Comparison of ENCODE assay signal across 8 cellular contexts in genomic region chrX:118727686-118728339, GRCh38. TPM values are rescaled to one million over a fixed set of nuclear protein-coding genes. Genes with fewer than 3 reads are reported as not detected.
DNase-seq lines count a peak whose midpoint lies in the region; ATAC-seq and TF ChIP-seq lines count a peak whose summit lies in the region.

No MANE protein-coding gene starts in this region.

- H3K79me2 ChIP-seq in mammary epithelial cell (ENCODE audit: insufficient read depth, low read length): no peaks in the 10 kb centered on the region

- BruUV-seq in mammary epithelial cell (replicated peaks; lab: Mats Ljungman, UMichigan): no TSS peak

- H3K27me3 Mint-ChIP-seq in activated CD4-positive, alpha-beta T cell treated with anti-CD3 and anti-CD28 coated beads, Interleukin-2, amount 10 ng/mL, durations not matched to agents 24 days and 14 days: peaks cover 32% of the 10 kb centered on the region
- peaks cover 45% of the 10 kb centered on the region for H3K27me3 Mint-ChIP-seq in stimulated activated naive CD8-positive, alpha-beta T cell treated with anti-CD3 and anti-CD28 coated beads, Interleukin-15, amount 100 ng/mL, for 72 hours
- peaks cover 38% of the 10 kb centered on the region for H3K27me3 Mint-ChIP-seq in activated CD8-positive, alpha-beta memory T cell treated with anti-CD3 and anti-CD28 coated beads, Interleukin-2, amount 10 ng/mL, durations not matched to agents 7 days and 5 days

- H3K36me3 ChIP-seq in HUES6 (ENCODE audit: control insufficient read depth, insufficient read depth, low read length) (no peaks in the 10 kb centered on the region), mammary epithelial cell (ENCODE audit: insufficient read depth, low read length) (no peaks in the 10 kb centered on the region)

- H3K9ac ChIP-seq in HUES6 (ENCODE audit: low read length): peak overlapping the region; percentile 77
- peak overlapping the region; percentile 28 for H3K9ac ChIP-seq in mammary epithelial cell (ENCODE audit: insufficient read depth, low read length)

- in situ Hi-C loops in mammary epithelial cell (cut with MboI; ENCODE audit: low sequenced_read_pairs in 2 of 2): no loop called here

- H3K4me3 ChIP-seq in HUES6 (ENCODE audit: low read depth, low read length): peak overlapping the region; percentile 77
- H3K4me3 ChIP-seq in mammary epithelial cell (replicated peaks in 1 of 3; ENCODE audit: insufficient read depth in 1 of 3, low read depth in 2 of 3, low read length in 3 of 3): peak overlapping the region; percentile 53 to 67 (median 57)

- DNase-seq in activated CD4-positive, alpha-beta T cell treated with anti-CD3 and anti-CD28 coated beads, Interleukin-2, amount 10 ng/mL, durations not matched to agents 24 days and 14 days: no peak
- no peak for DNase-seq in activated CD4-positive, alpha-beta T cell treated with anti-CD3 and anti-CD28 coated beads for 1 hour
- DNase-seq in mammary epithelial cell: peak; percentile 18
- no peak for DNase-seq in stimulated activated naive CD8-positive, alpha-beta T cell treated with anti-CD3 and anti-CD28 coated beads, Interleukin-15, amount 100 ng/mL, for 72 hours
- DNase-seq in activated CD8-positive, alpha-beta memory T cell treated with anti-CD3 and anti-CD28 coated beads, Interleukin-2, amount 10 ng/mL, durations not matched to agents 7 days and 5 days: no peak
- DNase-seq in NCI-H2081 treated with DMSO at 0.1 percent for 48 hours (lab: John Stamatoyannopoulos, UW): no peak

- H3K4me3 Mint-ChIP-seq in activated CD4-positive, alpha-beta T cell treated with anti-CD3 and anti-CD28 coated beads, Interleukin-2, amount 10 ng/mL, durations not matched to agents 24 days and 14 days: peak overlapping the region; percentile 57
- peak overlapping the region; percentile 19 to 57 for H3K4me3 Mint-ChIP-seq in stimulated activated naive CD8-positive, alpha-beta T cell treated with anti-CD3 and anti-CD28 coated beads, Interleukin-15, amount 100 ng/mL, for 72 hours
- H3K4me3 Mint-ChIP-seq in activated CD8-positive, alpha-beta memory T cell treated with anti-CD3 and anti-CD28 coated beads, Interleukin-2, amount 10 ng/mL, durations not matched to agents 7 days and 5 days: no peak overlapping the region

- intact Hi-C loops in activated CD4-positive, alpha-beta T cell treated with anti-CD3 and anti-CD28 coated beads, Interleukin-2, amount 10 ng/mL, durations not matched to agents 24 days and 14 days (cut with micrococcal nuclease): no loop called here
- intact Hi-C loops in mammary epithelial cell (cut with micrococcal nuclease): loop anchor here (10.0 kb wide), 1 partner anchor 83 kb away; no protein-coding TSS in a partner anchor

- H3K9me3 ChIP-seq in HUES6 (ENCODE audit: control insufficient read depth, insufficient read depth, low read depth, low read length) (no peaks in the 10 kb centered on the region; the same call in 1 of the 2 replicates), mammary epithelial cell (replicated peaks; ENCODE audit: insufficient read depth, low read length) (no peaks in the 10 kb centered on the region)

- peaks cover 59% of the 10 kb centered on the region for H3K4me1 ChIP-seq in HUES6 (ENCODE audit: control insufficient read depth, insufficient read depth, low read length)
- H3K4me1 ChIP-seq in mammary epithelial cell (ENCODE audit: insufficient read depth, low read length): peaks cover 19% of the 10 kb centered on the region

- H3K27me3 ChIP-seq in HUES6 (ENCODE audit: control insufficient read depth, insufficient read depth, low read length): peaks cover 58% of the 10 kb centered on the region
- H3K27me3 ChIP-seq in mammary epithelial cell (ENCODE audit: insufficient read depth, low read length): no peaks in the 10 kb centered on the region
- no peaks in the 10 kb centered on the region for H3K27me3 ChIP-seq in layer of hippocampus (ENCODE audit: control insufficient read depth, insufficient read depth, low read length)

- no peaks in the 10 kb centered on the region for H4K20me1 ChIP-seq in mammary epithelial cell (ENCODE audit: insufficient read depth, low read length)

- H3K27ac ChIP-seq in HUES6 (ENCODE audit: low read depth, low read length) (peak overlapping the region; percentile 69; the same call in 1 of the 2 replicates), mammary epithelial cell (ENCODE audit: insufficient read depth, low read depth, low read length) (peak overlapping the region; percentile 43), layer of hippocampus (ENCODE audit: low read depth, low read length) (peak overlapping the region; percentile 46)

- H2AFZ ChIP-seq in mammary epithelial cell (ENCODE audit: low read depth, low read length): peak overlapping the region; percentile 85

- no peak overlapping the region for H3K27ac Mint-ChIP-seq in activated CD4-positive, alpha-beta T cell treated with anti-CD3 and anti-CD28 coated beads, Interleukin-2, amount 10 ng/mL, durations not matched to agents 24 days and 14 days
- H3K27ac Mint-ChIP-seq in stimulated activated naive CD8-positive, alpha-beta T cell treated with anti-CD3 and anti-CD28 coated beads, Interleukin-15, amount 100 ng/mL, for 72 hours: no peak overlapping the region
- H3K27ac Mint-ChIP-seq in activated CD8-positive, alpha-beta memory T cell treated with anti-CD3 and anti-CD28 coated beads, Interleukin-2, amount 10 ng/mL, durations not matched to agents 7 days and 5 days: no peak overlapping the region

- dilution Hi-C loops in mammary epithelial cell (cut with HindIII; ENCODE audit: low sequenced_read_pairs): no loop called here

- H3K4me1 Mint-ChIP-seq in activated CD4-positive, alpha-beta T cell treated with anti-CD3 and anti-CD28 coated beads, Interleukin-2, amount 10 ng/mL, durations not matched to agents 24 days and 14 days: peaks cover 2% of the 10 kb centered on the region
- H3K4me1 Mint-ChIP-seq in stimulated activated naive CD8-positive, alpha-beta T cell treated with anti-CD3 and anti-CD28 coated beads, Interleukin-15, amount 100 ng/mL, for 72 hours: no peaks in the 10 kb centered on the region
- peaks cover 12% of the 10 kb centered on the region for H3K4me1 Mint-ChIP-seq in activated CD8-positive, alpha-beta memory T cell treated with anti-CD3 and anti-CD28 coated beads, Interleukin-2, amount 10 ng/mL, durations not matched to agents 7 days and 5 days

- peak overlapping the region; percentile 72 for H3K4me2 ChIP-seq in mammary epithelial cell (ENCODE audit: insufficient read depth, low read depth, low read length)

- ATAC-seq in stimulated activated naive CD8-positive, alpha-beta T cell treated with anti-CD3 and anti-CD28 coated beads, Interleukin-15, amount 100 ng/mL, for 72 hours: peak; percentile 39
- no peak for ATAC-seq in activated CD8-positive, alpha-beta memory T cell treated with anti-CD3 and anti-CD28 coated beads, Interleukin-2, amount 10 ng/mL, durations not matched to agents 7 days and 5 days

- H3K36me3 Mint-ChIP-seq in activated CD4-positive, alpha-beta T cell treated with anti-CD3 and anti-CD28 coated beads, Interleukin-2, amount 10 ng/mL, durations not matched to agents 24 days and 14 days (ENCODE audit: low read depth): no peaks in the 10 kb centered on the region
- no peaks in the 10 kb centered on the region for H3K36me3 Mint-ChIP-seq in activated CD8-positive, alpha-beta memory T cell treated with anti-CD3 and anti-CD28 coated beads, Interleukin-2, amount 10 ng/mL, durations not matched to agents 7 days and 5 days

- H3K9me3 Mint-ChIP-seq in activated CD4-positive, alpha-beta T cell treated with anti-CD3 and anti-CD28 coated beads, Interleukin-2, amount 10 ng/mL, durations not matched to agents 24 days and 14 days: no peaks in the 10 kb centered on the region
- H3K9me3 Mint-ChIP-seq in stimulated activated naive CD8-positive, alpha-beta T cell treated with anti-CD3 and anti-CD28 coated beads, Interleukin-15, amount 100 ng/mL, for 72 hours: no peaks in the 10 kb centered on the region
- H3K9me3 Mint-ChIP-seq in activated CD8-positive, alpha-beta memory T cell treated with anti-CD3 and anti-CD28 coated beads, Interleukin-2, amount 10 ng/mL, durations not matched to agents 7 days and 5 days (ENCODE audit: low read depth): no peaks in the 10 kb centered on the region

- TF ChIP-seq CTCF in mammary epithelial cell (conservative IDR thresholded peaks at IDR 0.05 in 1 of 2, IDR thresholded peaks at IDR 0.05 in 1 of 2; ENCODE audit: extremely low read depth in 1 of 2, insufficient read depth in 1 of 2, low read depth in 1 of 2, low read length in 2 of 2): no peak

- CTCF ChIA-PET in mammary epithelial cell (lab: Charles Lee; ENCODE audit: low non-redundant PET): no interaction called here
- CTCF ChIA-PET in activated CD8-positive, alpha-beta memory T cell treated with anti-CD3 and anti-CD28 coated beads, Interleukin-2, amount 10 ng/mL, durations not matched to agents 7 days and 5 days (lab: Charles Lee): no interaction called here

- 35% methylated on average over 5 of the region's 73 CpGs for WGBS in mammary epithelial cell (ENCODE audit: low coverage, missing lambda C conversion rate)

RNA-seq across cellular contexts. Expression of gene IL13RA1, which starts 0.4 kb away (rescaled TPM):
- 0.33 and 0.36 TPM in 2 replicates for total RNA-seq in activated CD4-positive, alpha-beta T cell treated with anti-CD3 and anti-CD28 coated beads, Interleukin-2, amount 10 ng/mL, durations not matched to agents 24 days and 14 days
- total RNA-seq in mammary epithelial cell: 10 to 100 TPM; 36.0 to 56.8 TPM
- 12.7 TPM for polyA plus RNA-seq in mammary epithelial cell
- polyA minus RNA-seq in mammary epithelial cell: 13.7 TPM
- not detected for total RNA-seq in activated CD8-positive, alpha-beta memory T cell treated with anti-CD3 and anti-CD28 coated beads, Interleukin-2, amount 10 ng/mL, durations not matched to agents 7 days and 5 days

Comparison
In these comparisons a context has a peak if more than half of its experiments do, and no peak if none do; other contexts are left out.
1. RNA of gene IL13RA1, which starts 0.4 kb away (total RNA-seq): 36.0 to 56.8 TPM in mammary epithelial cell; 0.33 to 0.36 TPM in activated CD4-positive, alpha-beta T cell treated with anti-CD3 and anti-CD28 coated beads, Interleukin-2, amount 10 ng/mL, durations not matched to agents 24 days and 14 days and not detected in activated CD8-positive, alpha-beta memory T cell treated with anti-CD3 and anti-CD28 coated beads, Interleukin-2, amount 10 ng/mL, durations not matched to agents 7 days and 5 days; every median in the first group is over 10 times any median in the second.
2. Peak in every context shown above with its lines, with median percentiles within 50 percentile points of each other: H3K27ac ChIP-seq.